In the genomic region with DNA sequence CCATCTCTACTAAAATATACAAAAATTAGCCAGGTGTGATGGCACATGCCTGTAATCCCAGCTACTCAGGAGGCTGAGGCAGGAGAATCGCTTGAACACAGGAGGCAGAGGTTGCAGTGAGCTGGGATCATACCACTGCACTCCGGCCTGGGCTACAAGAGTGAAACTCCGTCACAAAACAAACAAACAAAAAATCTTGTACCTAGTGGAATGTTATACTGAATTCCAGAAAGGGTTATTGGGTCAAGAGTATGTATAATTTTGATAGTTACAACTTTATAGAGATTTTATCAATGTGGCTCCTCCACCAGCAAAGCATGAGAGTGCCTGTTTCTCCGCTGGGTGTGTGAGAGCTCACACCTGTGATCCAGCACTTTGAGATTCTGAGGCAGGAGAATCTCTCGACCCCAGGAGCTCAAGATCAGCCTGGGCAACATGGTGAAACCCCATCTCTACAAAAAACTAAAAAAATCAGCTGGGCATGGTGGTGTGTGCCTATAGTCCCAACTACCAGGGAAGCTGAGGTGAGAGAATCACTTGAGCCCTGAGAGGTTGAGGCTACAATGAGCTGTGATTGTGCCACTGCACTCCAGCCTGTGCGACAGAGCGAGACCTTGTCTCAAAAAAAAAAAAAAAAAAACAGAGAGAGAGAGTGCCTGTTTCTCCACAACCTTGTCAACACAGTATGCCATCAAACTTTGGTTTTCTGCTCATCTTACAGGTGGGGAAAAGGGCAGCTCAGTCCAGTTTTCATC, we compare ENCODE assay signal across 24 cellular contexts. TPM values are rescaled to one million over a fixed set of nuclear protein-coding genes. Genes with fewer than 3 reads are reported as not detected.
DNase-seq lines count a peak whose midpoint lies in the region; ATAC-seq and TF ChIP-seq lines count a peak whose summit lies in the region.
"Had no signal": no experiment of that assay in that cellular context is flagged by ENCODE, and none has a peak within 500 bp of the region (broad histone marks: within the 10 kb centered on the region; RNA-seq: fewer than 3 reads in every experiment).

No MANE protein-coding gene starts in this region.

- TF ChIP-seq RAD21 in IMR-90 (IDR thresholded peaks at IDR 0.05; ENCODE audit: low read length): no peak

- H3K9me3 ChIP-seq in breast epithelium (no peaks in the 10 kb centered on the region), IMR-90 (ENCODE audit: control insufficient read depth, insufficient read depth, low read length) (no peaks in the 10 kb centered on the region)
- H3K9me3 ChIP-seq: BLaER1 treated with 17β-estradiol and CSF1 and Interleukin-3, amounts not matched to agents 10 nM and 100 nM; HAP-1 had no signal

- H2BK120ac ChIP-seq in IMR-90 (ENCODE audit: low read depth, low read length): 0 out of 2 replicates have a peak overlapping the region, but pooled peaks have one; percentile 13

- no peaks in the 10 kb centered on the region for H4K20me1 ChIP-seq in IMR-90 (ENCODE audit: insufficient read depth, low read length)
- H4K20me1 ChIP-seq: BLaER1 treated with 17β-estradiol and CSF1 and Interleukin-3, amounts not matched to agents 10 nM and 100 nM had no signal

- DNase-seq in breast epithelium (ENCODE audit: low spot score in 2 of 2) (no peak), MCF 10A (ENCODE audit: unreplicated experiment) (no peak), IMR-90 (no peak), iris pigment epithelial cell (ENCODE audit: low read depth) (peak; percentile 17), erythroblast (lab: John Stamatoyannopoulos, UW) (no peak), G401 (ENCODE audit: low spot score) (no peak), medulla oblongata (ENCODE audit: extremely low spot score) (no peak)
- DNase-seq: AML-193; CD4-positive, alpha-beta T cell; DMS53; GF-D8; GOT3; NCI-H1092; NCI-H1436; NCI-H187; NCI-H526 treated with DMSO at 0.1 percent for 48 hours; RPMI8226; SHP77 had no signal

- no peak overlapping the region for H3K4me2 ChIP-seq in IMR-90 (ENCODE audit: low read depth, low read length)
- H3K4me2 ChIP-seq: BLaER1 treated with 17β-estradiol and CSF1 and Interleukin-3, amounts not matched to agents 10 nM and 100 nM; KMS-11 had no signal

- no peak overlapping the region for H2AK9ac ChIP-seq in IMR-90 (replicated peaks; ENCODE audit: low read depth, low read length, poor library complexity)

- peak overlapping the region; percentile 45; the same call in 1 of the 3 replicates for H2BK15ac ChIP-seq in IMR-90 (ENCODE audit: low read depth, low read length)

- H3K23ac ChIP-seq in IMR-90 (ENCODE audit: low read depth, low read length): 0 out of 2 replicates have a peak overlapping the region, but pooled peaks have one; percentile 25

- no peak overlapping the region for H3K9ac ChIP-seq in IMR-90 (ENCODE audit: low read depth, low read length)
- H3K9ac ChIP-seq: BLaER1 treated with 17β-estradiol and CSF1 and Interleukin-3, amounts not matched to agents 10 nM and 100 nM; KMS-11 had no signal

- no peak for ATAC-seq in IMR-90 (ENCODE audit: low read depth)

- peak overlapping the region; percentile 44; the same call in 1 of the 2 replicates for H3K14ac ChIP-seq in IMR-90 (replicated peaks; ENCODE audit: low read depth, low read length)

- H2AK5ac ChIP-seq in IMR-90 (ENCODE audit: low read depth, low read length): no peak overlapping the region

- H3K4me3 Mint-ChIP-seq in MCF 10A (ENCODE audit: unreplicated experiment): no peak overlapping the region
- H3K4me3 Mint-ChIP-seq: CD4-positive, alpha-beta T cell had no signal

- no peak overlapping the region; a peak in 1 of 4 replicates for H4K8ac ChIP-seq in IMR-90 (ENCODE audit: low read depth in 2 of 2, low read length in 2 of 2)

- H2BK5ac ChIP-seq in IMR-90 (ENCODE audit: low read depth, low read length, poor library complexity, severe bottlenecking): no peak overlapping the region

- no peak overlapping the region for H3K56ac ChIP-seq in IMR-90 (ENCODE audit: extremely low read depth, insufficient read depth, low read length)

- 0 out of 2 replicates have a peak overlapping the region, but pooled peaks have one; percentile 43 for H2BK20ac ChIP-seq in IMR-90 (ENCODE audit: low read depth, low read length)

- no peaks in the 10 kb centered on the region for H3K79me1 ChIP-seq in IMR-90 (ENCODE audit: low read depth in 1 of 2, low read length in 2 of 2)

- no peak overlapping the region for H4K5ac ChIP-seq in IMR-90 (ENCODE audit: low read depth, low read length)

- CTCF ChIA-PET in MCF 10A (lab: Yijun Ruan, JAX) (interaction anchor here (0.6 to 9.4 kb wide), 9 partner anchors 34 to 268 kb away, joined by 3 to 111 read pairs (median 4); partner anchors contain the start of gene LRRC51), IMR-90 (lab: Yijun Ruan, JAX) (no interaction called here)

- no peaks in the 10 kb centered on the region for H3K9me3 Mint-ChIP-seq in MCF 10A (ENCODE audit: unreplicated experiment)
- H3K9me3 Mint-ChIP-seq: CD4-positive, alpha-beta T cell had no signal

- H2AFZ ChIP-seq in IMR-90 (replicated peaks; ENCODE audit: low read length, poor library complexity): no peak overlapping the region

- H3K27me3 Mint-ChIP-seq in MCF 10A (ENCODE audit: insufficient read depth, unreplicated experiment): no peaks in the 10 kb centered on the region

- intact Hi-C loops in breast epithelium (cut with DNase I; ENCODE audit: low total_unique reads) (no loop called here), MCF 10A (cut with micrococcal nuclease) (no loop called here), IMR-90 (cut with micrococcal nuclease) (no loop called here)

- peaks cover 29% of the 10 kb centered on the region for H3K4me1 Mint-ChIP-seq in MCF 10A (ENCODE audit: insufficient read depth, unreplicated experiment)

- H4K91ac ChIP-seq in IMR-90 (ENCODE audit: insufficient read depth, low read depth, low read length): no peak overlapping the region; the same call in 1 of the 2 replicates

- no CpG with 5 or more reads among the region's 7 CpGs for WGBS in IMR-90 (ENCODE audit: extremely low coverage in 2 of 2, insufficient read length in 1 of 2), 2 experiments

- no peaks in the 10 kb centered on the region for H3K36me3 ChIP-seq in breast epithelium
- H3K36me3 ChIP-seq in IMR-90 (ENCODE audit: control insufficient read depth, insufficient read depth, low read length): no peaks in the 10 kb centered on the region
- H3K36me3 ChIP-seq: BLaER1 treated with 17β-estradiol and CSF1 and Interleukin-3, amounts not matched to agents 10 nM and 100 nM; HAP-1 had no signal

- H3K27ac Mint-ChIP-seq in MCF 10A (ENCODE audit: low read depth, unreplicated experiment): no peak overlapping the region
- H3K27ac Mint-ChIP-seq: CD4-positive, alpha-beta T cell had no signal

- H3K27ac ChIP-seq in breast epithelium (peak overlapping the region; percentile 64 to 75), IMR-90 (ENCODE audit: insufficient read depth, low read length) (no peak overlapping the region)
- H3K27ac ChIP-seq: BLaER1 treated with 17β-estradiol and CSF1 and Interleukin-3, amounts not matched to agents 10 nM and 100 nM; KMS-11; SK-N-MC had no signal

- no peaks in the 10 kb centered on the region for H3K27me3 ChIP-seq in breast epithelium
- H3K27me3 ChIP-seq in IMR-90 (ENCODE audit: control insufficient read depth, insufficient read depth, low read length): no peaks in the 10 kb centered on the region; the same call in 1 of the 2 replicates
- H3K27me3 ChIP-seq: BLaER1 treated with 17β-estradiol and CSF1 and Interleukin-3, amounts not matched to agents 10 nM and 100 nM had no signal

- no peak for TF ChIP-seq POLR2A in breast epithelium (IDR thresholded peaks at IDR 0.05)
- TF ChIP-seq POLR2A in IMR-90 (IDR thresholded peaks at IDR 0.05; ENCODE audit: low read depth, low read length): no peak
- no peak for TF ChIP-seq POLR2A in erythroblast (IDR thresholded peaks at IDR 0.05; ENCODE audit: low read length)

- H3K4me3 ChIP-seq in breast epithelium (no peak overlapping the region), IMR-90 (ENCODE audit: insufficient read depth, low read depth, low read length) (no peak overlapping the region)
- H3K4me3 ChIP-seq: BLaER1 treated with 17β-estradiol and CSF1 and Interleukin-3, amounts not matched to agents 10 nM and 100 nM; HAP-1; SK-N-MC had no signal

- H3K4me1 ChIP-seq in breast epithelium (no peaks in the 10 kb centered on the region), IMR-90 (ENCODE audit: control insufficient read depth, insufficient read depth, low read length) (0 out of 2 replicates have a peak, but pooled peaks cover 1% of the 10 kb centered on the region)

- in situ Hi-C loops in IMR-90 (cut with MboI; ENCODE audit: low sequenced_read_pairs) (no loop called here), G401 (cut with HindIII; ENCODE audit: low sequenced_read_pairs) (no loop called here)

- H3K36me3 Mint-ChIP-seq in MCF 10A (ENCODE audit: insufficient read depth, unreplicated experiment): no peaks in the 10 kb centered on the region

- no TSS peak for BruUV-seq in MCF 10A (replicated peaks; lab: Mats Ljungman, UMichigan)
- BruUV-seq in IMR-90 (replicated peaks; lab: Mats Ljungman, UMichigan): no TSS peak

- POLR2A ChIA-PET in MCF 10A (lab: Yijun Ruan, JAX) (interaction anchor here (0.5 to 5.5 kb wide), 7 partner anchors 25 to 166 kb away, joined by 3 to 100 read pairs (median 4); no protein-coding TSS in a partner anchor), IMR-90 (lab: Charles Lee; ENCODE audit: unreplicated experiment) (interaction anchor here (0.7 kb wide), 1 partner anchor 84 kb away, joined by 7 read pairs; no protein-coding TSS in a partner anchor)

- H3K4ac ChIP-seq in IMR-90 (ENCODE audit: low read depth, low read length): no peak overlapping the region; the same call in 1 of the 2 replicates

- dilution Hi-C loops in IMR-90 (cut with HindIII; ENCODE audit: low sequenced_read_pairs, unreplicated experiment): no loop called here

- H3K18ac ChIP-seq in IMR-90 (ENCODE audit: low read depth, low read length): no peak overlapping the region

- TF ChIP-seq CTCF in breast epithelium (IDR thresholded peaks at IDR 0.05) (no peak), MCF 10A (IDR thresholded peaks at IDR 0.05; ENCODE audit: unreplicated experiment) (no peak), IMR-90 (conservative IDR thresholded peaks at IDR 0.05; ENCODE audit: low read depth, low read length) (no peak)

- no peaks in the 10 kb centered on the region; the same call in none of the 2 replicates for H3K9me1 ChIP-seq in IMR-90 (ENCODE audit: insufficient read depth, low read length)

RNA-seq across cellular contexts. Expression of gene FOLR1, which starts 12.7 kb away (rescaled TPM):
- 10 to 100 TPM in 2 of 3 donors, not detected in 1; 11.8 to 45.2 TPM for total RNA-seq in breast epithelium
- 0.40 TPM in 1 of 2 replicates, not detected in the other for total RNA-seq in MCF 10A (2022)
- total RNA-seq in IMR-90 (2012; rRNA removed): not detected in 2 replicates
- polyA plus RNA-seq in IMR-90 (2012; rRNA removed): 0.24 and 0.29 TPM in 2 replicates
- polyA plus RNA-seq in IMR-90 (2012; cell fraction: cytosol; rRNA removed): 0.25 TPM in 1 of 2 replicates, not detected in the other
- polyA plus RNA-seq in IMR-90 (2012; cell fraction: nucleus; rRNA removed; ENCODE audit: low replicate concordance): 0.08 TPM in 1 of 2 replicates, not detected in the other
- 1.4 TPM in 1 of 2 replicates, not detected in the other for total RNA-seq in G401 (2014; rRNA removed; shearing (Covaris generic))
- total RNA-seq: CD4-positive, alpha-beta T cell; Daoy; NCI-H460 had no signal

RNA-seq across cellular contexts. Expression of gene FOLR2, which starts 37.4 kb away (rescaled TPM):
- total RNA-seq in breast epithelium: 100 to 1,000 TPM in 1 of 3 donors, 10 to 100 TPM in 1, 1 to 10 TPM in 1; 5.2 to 143 (median 16.7) TPM
- not detected in 2 replicates for total RNA-seq in MCF 10A (2022)
- total RNA-seq in IMR-90 (2012; rRNA removed): not detected in 2 replicates
- polyA plus RNA-seq in IMR-90 (2012; rRNA removed): not detected in 2 replicates
- not detected in 2 replicates for polyA plus RNA-seq in IMR-90 (2012; cell fraction: cytosol; rRNA removed)
- not detected in 2 replicates for polyA plus RNA-seq in IMR-90 (2012; cell fraction: nucleus; rRNA removed; ENCODE audit: low replicate concordance)
- total RNA-seq in G401 (2014; rRNA removed; shearing (Covaris generic)): not detected in 2 replicates
- total RNA-seq: CD4-positive, alpha-beta T cell; Daoy; NCI-H460 had no signal

RNA-seq across cellular contexts. Expression of gene FOLR3, which starts 43.7 kb away (rescaled TPM):
- total RNA-seq in breast epithelium: under 1 TPM in 1 of 3 donors, not detected in 2; 0.48 TPM
- total RNA-seq in MCF 10A (2022): 2.0 and 2.6 TPM in 2 replicates
- total RNA-seq in IMR-90 (2012; rRNA removed): 0.36 TPM in 1 of 2 replicates, not detected in the other
- 0.27 and 0.29 TPM in 2 replicates for polyA plus RNA-seq in IMR-90 (2012; rRNA removed)
- 0.54 and 0.55 TPM in 2 replicates for polyA plus RNA-seq in IMR-90 (2012; cell fraction: cytosol; rRNA removed)
- 0.16 and 0.76 TPM in 2 replicates for polyA plus RNA-seq in IMR-90 (2012; cell fraction: nucleus; rRNA removed; ENCODE audit: low replicate concordance)
- total RNA-seq in G401 (2014; rRNA removed; shearing (Covaris generic)): not detected in 2 replicates
- total RNA-seq: Daoy, NCI-H460 had no signal

RNA-seq across cellular contexts. Expression of gene INPPL1, which starts 45.3 kb away (rescaled TPM):
- 10 to 100 TPM; 47.2 to 91.8 (median 73.1) TPM for total RNA-seq in breast epithelium
- 90.2 and 104 TPM in 2 replicates for total RNA-seq in MCF 10A (2022)
- total RNA-seq in IMR-90 (2012; rRNA removed): 26.9 and 27.4 TPM in 2 replicates
- 105 and 120 TPM in 2 replicates for polyA plus RNA-seq in IMR-90 (2012; rRNA removed)
- 22.4 and 46.8 TPM in 2 replicates for polyA plus RNA-seq in IMR-90 (2012; cell fraction: cytosol; rRNA removed)
- polyA plus RNA-seq in IMR-90 (2012; cell fraction: nucleus; rRNA removed; ENCODE audit: low replicate concordance): 826 and 1,150 TPM in 2 replicates
- total RNA-seq in G401 (2014; rRNA removed; shearing (Covaris generic)): 53.0 and 60.1 TPM in 2 replicates
